Comparison of ENCODE assay signal across 8 cellular contexts in the genomic region with DNA sequence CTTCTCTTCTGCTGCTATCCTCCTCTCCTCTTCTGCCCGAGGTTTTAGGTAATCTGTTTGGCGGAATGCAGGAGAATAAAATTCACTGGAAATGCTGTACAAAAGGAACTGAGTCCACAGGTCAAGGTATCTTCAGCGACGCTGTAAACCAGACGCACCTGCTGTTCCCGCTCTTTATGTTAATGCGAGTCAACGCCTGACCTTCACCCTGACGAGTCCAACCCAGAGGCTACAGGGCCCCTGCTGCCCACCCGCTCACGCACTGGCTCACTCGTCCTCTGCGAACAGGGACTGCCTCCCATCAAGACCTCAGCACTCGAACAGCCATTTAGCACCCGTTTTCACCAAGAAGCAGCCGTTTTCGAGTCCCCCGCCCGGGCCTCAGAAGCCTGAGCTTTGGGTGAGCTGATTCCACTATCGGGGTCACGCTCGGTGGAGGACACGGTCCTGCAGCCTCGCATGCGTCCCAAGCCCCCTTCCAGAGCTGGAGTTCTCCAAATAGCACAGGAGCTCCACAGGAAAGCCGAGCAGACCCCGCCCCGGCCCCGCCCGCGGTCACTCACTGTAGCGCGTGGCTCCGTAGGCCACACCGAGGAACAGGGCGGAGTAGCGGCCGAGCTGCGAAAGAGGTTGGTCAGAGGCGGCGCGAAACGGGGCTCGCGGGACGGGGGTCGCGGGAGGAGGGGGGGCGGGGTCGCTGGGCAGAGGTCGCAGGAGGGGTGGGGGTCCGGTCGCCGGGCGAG. TPM values are rescaled to one million over a fixed set of nuclear protein-coding genes. Genes with fewer than 3 reads are reported as not detected.
DNase-seq lines count a peak whose midpoint lies in the region; ATAC-seq and TF ChIP-seq lines count a peak whose summit lies in the region.

No MANE protein-coding gene starts in this region.

- H3K36me3 ChIP-seq in subcutaneous abdominal adipose tissue (ENCODE audit: control insufficient read depth in 5 of 5, insufficient read depth in 5 of 5, low read length in 5 of 5) = peaks cover 0 to 22% (median 19%) of the 10 kb centered on the region in 5 donors

- H3K27ac Mint-ChIP-seq in immature natural killer cell = peak overlapping the region; percentile 66 to 86 (median 76)

- H3K4me1 ChIP-seq in subcutaneous abdominal adipose tissue (ENCODE audit: control insufficient read depth in 5 of 5, insufficient read depth in 5 of 5, low read length in 5 of 5) = peaks cover 3 to 29% (median 25%) of the 10 kb centered on the region in 5 donors

- H3K4me3 Mint-ChIP-seq in immature natural killer cell = peak overlapping the region; percentile 73 to 89 (median 80)

- H3K27ac ChIP-seq in subcutaneous abdominal adipose tissue (ENCODE audit: low read depth, low read length) = peak overlapping the region; percentile 30

- H3K9me3 Mint-ChIP-seq in immature natural killer cell = no peaks in the 10 kb centered on the region

- peaks cover 8 to 16% of the 10 kb centered on the region in 2 donors for H3K4me1 Mint-ChIP-seq in immature natural killer cell

- H3K36me3 Mint-ChIP-seq in immature natural killer cell = peaks cover 0 to 5% (median 4%) of the 10 kb centered on the region in 3 donors

- H3K27me3 Mint-ChIP-seq in immature natural killer cell (ENCODE audit: low read depth in 3 of 3) = peaks cover 4 to 11% (median 5%) of the 10 kb centered on the region in 3 donors

- peak overlapping the region; percentile 88 for H3K4me3 ChIP-seq in AG09309 (ENCODE audit: control insufficient read depth, low read depth, low read length)
- H3K4me3 ChIP-seq in subcutaneous abdominal adipose tissue (ENCODE audit: low read depth in 1 of 5, low read length in 5 of 5) = peak overlapping the region; percentile 48 to 92 (median 72)

- DNase-seq in AG09309 (ENCODE audit: low read depth) = no peak
- peak; percentile 49 for DNase-seq in HK-2 (ENCODE audit: unreplicated experiment)
- DNase-seq in astrocyte of the hippocampus (ENCODE audit: low read depth, low spot score) = peak; percentile 46
- no peak for DNase-seq in immature natural killer cell
- DNase-seq in DMS114 treated with DMSO at 0.1 percent for 48 hours (lab: John Stamatoyannopoulos, UW; ENCODE audit: unreplicated experiment) = no peak
- no peak for DNase-seq in AML-193 (lab: John Stamatoyannopoulos, UW)

- no peaks in the 10 kb centered on the region for H3K27me3 ChIP-seq in subcutaneous abdominal adipose tissue (ENCODE audit: control insufficient read depth in 5 of 5, insufficient read depth in 4 of 5, low read length in 5 of 5)

- ATAC-seq in HG03045 (IDR thresholded peaks at IDR 0.05; ENCODE audit: unreplicated experiment) = no peak

- H3K9me3 ChIP-seq in subcutaneous abdominal adipose tissue (ENCODE audit: control insufficient read depth in 5 of 5, low read length in 5 of 5) = no peaks in the 10 kb centered on the region

- peak overlapping the region; percentile 16 to 90 (median 71) for H3K9ac ChIP-seq in subcutaneous abdominal adipose tissue (ENCODE audit: low read length in 5 of 5)

- TF ChIP-seq CTCF in AG09309 (IDR thresholded peaks at IDR 0.05; ENCODE audit: control insufficient read depth, insufficient read depth, low read depth, low read length, missing control alignments) = no peak

RNA-seq across cellular contexts. Expression of a gene that starts 0.6 kb away (rescaled TPM):
- 100 to 1,000 TPM; 466 to 581 (median 532) TPM for polyA plus RNA-seq in immature natural killer cell

RNA-seq across cellular contexts. Expression of a gene that starts 0.8 kb away (rescaled TPM):
- polyA plus RNA-seq in immature natural killer cell = 1 to 10 TPM; 3.3 to 8.1 (median 5.0) TPM

RNA-seq across cellular contexts. Expression of a gene that starts 15.4 kb away (rescaled TPM):
- 1 to 10 TPM; 3.8 to 7.1 (median 6.1) TPM for polyA plus RNA-seq in immature natural killer cell

RNA-seq across cellular contexts. Expression of a gene that starts 32.1 kb away (rescaled TPM):
- 1 to 10 TPM; 6.5 to 7.5 (median 6.6) TPM for polyA plus RNA-seq in immature natural killer cell

RNA-seq across cellular contexts. Expression of a gene that starts 48.1 kb away (rescaled TPM):
- 10 to 100 TPM; 18.9 to 35.8 (median 28.6) TPM for polyA plus RNA-seq in immature natural killer cell

Comparison
In these comparisons a context has a peak if more than half of its experiments do, and no peak if none do; other contexts are left out.
1. DNase-seq: peak in HK-2 (single experiment) and astrocyte of the hippocampus (single experiment); none in AG09309 (single experiment), immature natural killer cell (0 of 3), DMS114 treated with DMSO at 0.1 percent for 48 hours (single experiment) and AML-193 (0 of 2).